ENCODE assay signal across 8 cellular contexts in genomic region chr2:77102927-77103326, GRCh38.
"Had no signal": no experiment of that assay in that cellular context is flagged by ENCODE, and none has a peak within 500 bp of the region (broad histone marks: within the 10 kb centered on the region; RNA-seq: fewer than 3 reads in every experiment).

No MANE protein-coding gene starts in this region.

- H3K4me3 ChIP-seq: HAP-1 had no signal

- H3K27me3 Mint-ChIP-seq: IgD-negative memory B cell had no signal

- H3K27ac Mint-ChIP-seq: HFFc6, IgD-negative memory B cell had no signal

- H3K4me3 Mint-ChIP-seq: HFFc6, IgD-negative memory B cell had no signal

- H3K4me1 Mint-ChIP-seq: IgD-negative memory B cell had no signal

- H3K9me3 ChIP-seq: HAP-1 had no signal

- ATAC-seq: HCT116, HepG2 had no signal

- DNase-seq: GOT3, H7, HFFc6 had no signal

- H3K36me3 Mint-ChIP-seq: IgD-negative memory B cell had no signal

- H3K4me1 ChIP-seq: HAP-1 had no signal

- H3K36me3 ChIP-seq: HAP-1 had no signal

- H3K27ac ChIP-seq: HL-60 had no signal
